ENCODE assay signal across 13 cellular contexts in genomic region chr4:40189997-40190396, GRCh38. TPM values are rescaled to one million over a fixed set of nuclear protein-coding genes. Genes with fewer than 3 reads are reported as not detected.
DNase-seq lines count a peak whose midpoint lies in the region; ATAC-seq and TF ChIP-seq lines count a peak whose summit lies in the region.
"Had no signal": no experiment of that assay in that cellular context is flagged by ENCODE, and none has a peak within 500 bp of the region (broad histone marks: within the 10 kb centered on the region; RNA-seq: fewer than 3 reads in every experiment).

No MANE protein-coding gene starts in this region.

- no peaks in the 10 kb centered on the region for H3K9me3 Mint-ChIP-seq in activated CD4-positive, alpha-beta T cell treated with anti-CD3 and anti-CD28 coated beads for 36 hours (ENCODE audit: low read depth)
- H3K9me3 Mint-ChIP-seq in T-cell: no peaks in the 10 kb centered on the region

- H3K36me3 Mint-ChIP-seq in activated CD4-positive, alpha-beta T cell treated with anti-CD3 and anti-CD28 coated beads for 36 hours (ENCODE audit: low read depth): no peaks in the 10 kb centered on the region
- no peaks in the 10 kb centered on the region for H3K36me3 Mint-ChIP-seq in T-cell

- CTCF ChIA-PET in activated CD4-positive, alpha-beta T cell treated with anti-CD3 and anti-CD28 coated beads for 36 hours (lab: Charles Lee): interaction anchor here (0.6 to 3.5 kb wide), 8 partner anchors 16 to 136 kb away, joined by 3 to 20 read pairs (median 5); no protein-coding TSS in a partner anchor
- CTCF ChIA-PET in T-cell (lab: Charles Lee): interaction anchor here (0.7 to 3.4 kb wide), 6 partner anchors 21 to 127 kb away, joined by 3 to 15 read pairs (median 4); no protein-coding TSS in a partner anchor

- intact Hi-C loops in activated CD4-positive, alpha-beta T cell treated with anti-CD3 and anti-CD28 coated beads for 36 hours (cut with DNase I, micrococcal nuclease): loop anchor here in 1 of 2 experiments (5.0 kb wide), 1 partner anchor 37 kb away; no protein-coding TSS in a partner anchor
- intact Hi-C loops in ovary (cut with DNase I): no loop called here

- no peak overlapping the region for H3K27ac Mint-ChIP-seq in activated CD4-positive, alpha-beta T cell treated with anti-CD3 and anti-CD28 coated beads for 36 hours
- peak overlapping the region; percentile 95 to 96 for H3K27ac Mint-ChIP-seq in T-cell

- peaks cover 2% of the 10 kb centered on the region for H3K4me1 ChIP-seq in ovary (ENCODE audit: insufficient read depth)

- ATAC-seq in activated CD4-positive, alpha-beta T cell treated with anti-CD3 and anti-CD28 coated beads for 36 hours: no peak
- ATAC-seq in T-cell (replicated peaks in 1 of 4) (no peak), HG02623 (IDR thresholded peaks at IDR 0.05; ENCODE audit: unreplicated experiment) (no peak), HG03442 (IDR thresholded peaks at IDR 0.05; ENCODE audit: unreplicated experiment) (no peak)

- no peaks in the 10 kb centered on the region for H3K36me3 ChIP-seq in ovary

- POLR2A ChIA-PET in activated CD4-positive, alpha-beta T cell treated with anti-CD3 and anti-CD28 coated beads for 36 hours (lab: Charles Lee): interaction anchor here (0.7 kb wide), 1 partner anchor 126 kb away, joined by 9 read pairs; no protein-coding TSS in a partner anchor
- POLR2A ChIA-PET in T-cell (lab: Charles Lee): interaction anchor here (0.6 to 1.9 kb wide), 6 partner anchors 10 to 40 kb away, joined by 3 to 8 read pairs (median 4); no protein-coding TSS in a partner anchor

- H3K4me1 Mint-ChIP-seq in activated CD4-positive, alpha-beta T cell treated with anti-CD3 and anti-CD28 coated beads for 36 hours: peaks cover 81% of the 10 kb centered on the region
- peaks cover 73 to 78% (median 75%) of the 10 kb centered on the region in 3 donors for H3K4me1 Mint-ChIP-seq in T-cell

- H3K27ac ChIP-seq in ovary: no peak overlapping the region

- H3K27me3 Mint-ChIP-seq in activated CD4-positive, alpha-beta T cell treated with anti-CD3 and anti-CD28 coated beads for 36 hours: no peaks in the 10 kb centered on the region
- H3K27me3 Mint-ChIP-seq in T-cell: no peaks in the 10 kb centered on the region

- H3K27me3 ChIP-seq in ovary: no peaks in the 10 kb centered on the region

- TF ChIP-seq CTCF in ovary (IDR thresholded peaks at IDR 0.05): no peak

- no peak for DNase-seq in activated CD4-positive, alpha-beta T cell treated with anti-CD3 and anti-CD28 coated beads for 36 hours
- no peak for DNase-seq in activated CD4-positive, alpha-beta T cell treated with anti-CD3 and anti-CD28 coated beads for 4 hours
- DNase-seq in NCI-H1417 (lab: John Stamatoyannopoulos, UW) (peak in 2 of 3 experiments; percentile 30 to 73), T-cell (no peak), ovary (peak; percentile 31 to 54 (median 39)), Ammon's horn (ENCODE audit: low spot score) (no peak)
- DNase-seq: aorta; NCI-H526 treated with DMSO at 0.1 percent for 48 hours; stimulated activated naive CD4-positive, alpha-beta T cell treated with Interleukin-2 at 50 U/mL for 16 hours had no signal

- peak overlapping the region; percentile 98 for H3K4me3 Mint-ChIP-seq in activated CD4-positive, alpha-beta T cell treated with anti-CD3 and anti-CD28 coated beads for 36 hours
- H3K4me3 Mint-ChIP-seq in T-cell: peak overlapping the region; percentile 82 to 98 (median 96)

- no peak for TF ChIP-seq POLR2A in ovary (IDR thresholded peaks at IDR 0.05)

- WGBS in ovary, 3 donors: 29 to 75% (median 30%) methylated on average over 6 of the region's 6 CpGs

- no peaks in the 10 kb centered on the region for H3K9me3 ChIP-seq in ovary

- no peak for TF ChIP-seq EP300 in ovary (IDR thresholded peaks at IDR 0.05)

- no peak overlapping the region for H3K4me3 ChIP-seq in ovary

RNA-seq across cellular contexts. Expression of gene RHOH, which starts 6.8 kb away (rescaled TPM):
- 10 to 100 TPM; 74.7 to 83.6 TPM for total RNA-seq in activated CD4-positive, alpha-beta T cell treated with anti-CD3 and anti-CD28 coated beads for 36 hours
- total RNA-seq in T-cell (100 to 1,000 TPM; 174 to 436 (median 216) TPM), ovary (1 to 10 TPM in 4 of 7 donors, under 1 TPM in 3; 0.56 to 3.2 (median 1.0) TPM)
- polyA plus RNA-seq in ovary: under 1 TPM; 0.31 to 0.98 TPM
- total RNA-seq: endothelial cell of umbilical vein, HT-29 had no signal
- polyA plus RNA-seq: endothelial cell of umbilical vein had no signal

Comparison
In these comparisons a context has a peak if more than half of its experiments do, and no peak if none do; other contexts are left out.
1. DNase-seq: peak in NCI-H1417 (2 of 3) and ovary (5 of 5); none in activated CD4-positive, alpha-beta T cell treated with anti-CD3 and anti-CD28 coated beads for 36 hours (single experiment), activated CD4-positive, alpha-beta T cell treated with anti-CD3 and anti-CD28 coated beads for 4 hours (0 of 2), T-cell (0 of 34) and Ammon's horn (single experiment).
2. RNA of gene RHOH, which starts 6.8 kb away (total RNA-seq): 174 to 436 TPM in T-cell and 74.7 to 83.6 TPM in activated CD4-positive, alpha-beta T cell treated with anti-CD3 and anti-CD28 coated beads for 36 hours; 0.56 to 3.2 TPM in ovary; every median in the first group is over 10 times any median in the second.